In genomic region chr13:41917641-41918040, GRCh38 we compare ENCODE assay signal across 11 cellular contexts. TPM values are rescaled to one million over a fixed set of nuclear protein-coding genes. Genes with fewer than 3 reads are reported as not detected.
DNase-seq lines count a peak whose midpoint lies in the region; ATAC-seq and TF ChIP-seq lines count a peak whose summit lies in the region.
"Had no signal": no experiment of that assay in that cellular context is flagged by ENCODE, and none has a peak within 500 bp of the region (broad histone marks: within the 10 kb centered on the region; RNA-seq: fewer than 3 reads in every experiment).

No MANE protein-coding gene starts in this region.

- no peaks in the 10 kb centered on the region for H3K27me3 Mint-ChIP-seq in activated CD4-positive, alpha-beta T cell treated with anti-CD3 and anti-CD28 coated beads for 36 hours

- POLR2A ChIA-PET in activated CD4-positive, alpha-beta T cell treated with anti-CD3 and anti-CD28 coated beads for 36 hours (lab: Charles Lee), result interaction anchor here (0.6 to 2.8 kb wide), 10 partner anchors 9 to 461 kb away, joined by 3 to 16 read pairs (median 4); partner anchors contain the start of gene DGKH

- TF ChIP-seq CTCF in astrocyte of the spinal cord (IDR thresholded peaks at IDR 0.05; ENCODE audit: low read depth, low read length), result no peak

- peak overlapping the region; percentile 98 for H3K27ac Mint-ChIP-seq in activated CD4-positive, alpha-beta T cell treated with anti-CD3 and anti-CD28 coated beads for 36 hours

- peaks cover 26% of the 10 kb centered on the region for H3K36me3 Mint-ChIP-seq in activated CD4-positive, alpha-beta T cell treated with anti-CD3 and anti-CD28 coated beads for 36 hours (ENCODE audit: low read depth)

- CTCF ChIA-PET in activated CD4-positive, alpha-beta T cell treated with anti-CD3 and anti-CD28 coated beads for 36 hours (lab: Charles Lee), result interaction anchor here (0.6 to 3.3 kb wide), 8 partner anchors 9 to 904 kb away, joined by 3 to 14 read pairs (median 6); no protein-coding TSS in a partner anchor

- intact Hi-C loops in activated CD4-positive, alpha-beta T cell treated with anti-CD3 and anti-CD28 coated beads for 36 hours (cut with DNase I, micrococcal nuclease), result loop anchor here (1.0 to 10.0 kb wide), 10 partner anchors 11 to 740 kb away; partner anchors contain the start of genes AKAP11 (in 2 of the 2) and DGKH (in 1 of the 2)

- peak; percentile 83 for ATAC-seq in activated CD4-positive, alpha-beta T cell treated with anti-CD3 and anti-CD28 coated beads for 36 hours
- no peak for ATAC-seq in GM19351 (IDR thresholded peaks at IDR 0.05; ENCODE audit: unreplicated experiment)
- ATAC-seq: left ventricle myocardium superior had no signal

- no peak overlapping the region for H3K4me3 ChIP-seq in astrocyte of the spinal cord (ENCODE audit: low read depth, low read length)
- H3K4me3 ChIP-seq: testis had no signal

- in situ Hi-C loops in astrocyte of the spinal cord (cut with HindIII; ENCODE audit: low sequenced_read_pairs), result no loop called here

- H3K4me3 Mint-ChIP-seq in activated CD4-positive, alpha-beta T cell treated with anti-CD3 and anti-CD28 coated beads for 36 hours, result peak overlapping the region; percentile 60

- peaks cover 69% of the 10 kb centered on the region for H3K4me1 Mint-ChIP-seq in activated CD4-positive, alpha-beta T cell treated with anti-CD3 and anti-CD28 coated beads for 36 hours

- H3K9me3 Mint-ChIP-seq in activated CD4-positive, alpha-beta T cell treated with anti-CD3 and anti-CD28 coated beads for 36 hours (ENCODE audit: low read depth), result no peaks in the 10 kb centered on the region

- DNase-seq in activated CD4-positive, alpha-beta T cell treated with anti-CD3 and anti-CD28 coated beads for 36 hours, result peak; percentile 18
- DNase-seq in activated CD4-positive, alpha-beta T cell treated with anti-CD3 and anti-CD28 coated beads, Interleukin-2, amount 50 U/mL, for 1 hour, result no peak
- DNase-seq in MV-4-11 (lab: John Stamatoyannopoulos, UW) (peak; percentile 16), astrocyte of the spinal cord (ENCODE audit: low read depth, low spot score) (peak; percentile 84), pulmonary artery endothelial cell (ENCODE audit: low read depth, low spot score) (peak; percentile 5), NCI-H1436 treated with DMSO at 0.1 percent for 48 hours (lab: John Stamatoyannopoulos, UW) (no peak), NCI-H748 treated with DMSO at 0.1 percent for 48 hours (lab: John Stamatoyannopoulos, UW) (no peak)
- DNase-seq: activated CD4-positive, alpha-beta T cell treated with anti-CD3 and anti-CD28 coated beads for 1 hour; left ventricle myocardium superior; testis had no signal

RNA-seq across cellular contexts. Expression of gene VWA8, which starts 43.3 kb away (rescaled TPM):
- total RNA-seq in activated CD4-positive, alpha-beta T cell treated with anti-CD3 and anti-CD28 coated beads for 36 hours, result 10 to 100 TPM; 21.7 to 26.2 TPM
- 11.0 and 12.3 TPM in 2 replicates for total RNA-seq in pulmonary artery endothelial cell

Comparison
In these comparisons a context has a peak if more than half of its experiments do, and no peak if none do; other contexts are left out.
1. DNase-seq: peak in activated CD4-positive, alpha-beta T cell treated with anti-CD3 and anti-CD28 coated beads for 36 hours (single experiment), MV-4-11 (single experiment), astrocyte of the spinal cord (single experiment) and pulmonary artery endothelial cell (single experiment); none in activated CD4-positive, alpha-beta T cell treated with anti-CD3 and anti-CD28 coated beads, Interleukin-2, amount 50 U/mL, for 1 hour (single experiment), NCI-H1436 treated with DMSO at 0.1 percent for 48 hours (single experiment) and NCI-H748 treated with DMSO at 0.1 percent for 48 hours (single experiment).